In genomic region chr5:129101794-129102193, GRCh38 we compare ENCODE assay signal across 1 cellular context.
TF ChIP-seq lines count a peak whose summit lies in the region.

No MANE protein-coding gene starts in this region.

TF ChIP-seq in GM12878, 131 proteins besides CTCF, POLR2A, EP300 and RAD21:
- TF ChIP-seq ATF7 (IDR thresholded peaks at IDR 0.05; ENCODE audit: low read depth) (peak; percentile 68), SKIL (IDR thresholded peaks at IDR 0.05; ENCODE audit: low read depth, poor library complexity, severe bottlenecking) (no peak)
